17 cellular contexts compared by ENCODE assay signal in genomic region chr3:16118396-16118795, GRCh38. TPM values are rescaled to one million over a fixed set of nuclear protein-coding genes. Genes with fewer than 3 reads are reported as not detected.
DNase-seq lines count a peak whose midpoint lies in the region; ATAC-seq, FAIRE-seq and TF ChIP-seq lines count a peak whose summit lies in the region.
"Had no signal": no experiment of that assay in that cellular context is flagged by ENCODE, and none has a peak within 500 bp of the region (broad histone marks: within the 10 kb centered on the region; RNA-seq: fewer than 3 reads in every experiment).

No MANE protein-coding gene starts in this region.

- H3K9ac ChIP-seq in H9 (ENCODE audit: extremely low read depth, insufficient read length, low read length) (no peak overlapping the region), K562 (ENCODE audit: insufficient read depth in 1 of 2, low read depth in 2 of 2, low read length in 2 of 2) (no peak overlapping the region)
- H3K9ac ChIP-seq: GM23248 had no signal

- H3K56ac ChIP-seq in H9 (ENCODE audit: insufficient read length, low read depth, low read length): no peak overlapping the region

- TF ChIP-seq EP300 in K562 (IDR thresholded peaks at IDR 0.05; ENCODE audit: low read length) (no peak), ovary (IDR thresholded peaks at IDR 0.05) (no peak)

- H3K4me2 ChIP-seq in H9 (ENCODE audit: insufficient read depth, insufficient read length, low read length) (no peak overlapping the region), K562 (ENCODE audit: insufficient read depth, low read length) (no peak overlapping the region)

- no peak overlapping the region for H2BK12ac ChIP-seq in H9 (ENCODE audit: insufficient read length, low read depth, low read length)

- H2AK5ac ChIP-seq in H9 (ENCODE audit: insufficient read length, low read length): no peak overlapping the region

- H3K9me3 ChIP-seq in H9 (ENCODE audit: control insufficient read depth, low read depth, low read length) (no peaks in the 10 kb centered on the region), K562 (replicated peaks; ENCODE audit: control insufficient read depth, insufficient read depth, low read depth, low read length) (no peaks in the 10 kb centered on the region), ovary (no peaks in the 10 kb centered on the region)

- H2BK20ac ChIP-seq in H9 (ENCODE audit: low read depth, low read length, poor library complexity, severe bottlenecking): no peak overlapping the region

- CTCF ChIA-PET in K562 (lab: Yijun Ruan, JAX; ENCODE audit: low intra/inter-chr PET ratio): no interaction called here

- no peaks in the 10 kb centered on the region for H3K36me3 Mint-ChIP-seq in H9 (ENCODE audit: insufficient read depth in 1 of 3, low read depth in 3 of 3)
- H3K36me3 Mint-ChIP-seq: CD14-positive monocyte; CD8-positive, alpha-beta T cell had no signal

- H3T11ph ChIP-seq in H9 (ENCODE audit: low read length): no peak overlapping the region

- no peak overlapping the region for H3K23ac ChIP-seq in H9 (ENCODE audit: insufficient read length, low read depth, low read length)

- DNase-seq in SHP77 (lab: John Stamatoyannopoulos, UW) (peak; percentile 12 to 40), SHP77 treated with DMSO at 0.1 percent for 48 hours (lab: John Stamatoyannopoulos, UW) (no peak), H9 (peak; percentile 41), K562 (ENCODE audit: extremely low read depth in 1 of 4, low spot score in 3 of 4) (no peak), GM03348 (ENCODE audit: low spot score) (no peak), ovary (no peak)
- DNase-seq: CD8-positive, alpha-beta T cell; COR-L47; DMS53; GM23248; H7 had no signal

- TF ChIP-seq POLR2A in K562 (conservative IDR thresholded peaks at IDR 0.05): no peak
- TF ChIP-seq POLR2A in ovary (IDR thresholded peaks at IDR 0.05): no peak

- H3K4ac ChIP-seq in H9 (ENCODE audit: low read depth, low read length): no peak overlapping the region

- no peaks in the 10 kb centered on the region; the same call in 1 of the 2 replicates for H3K27me3 Mint-ChIP-seq in H9 (ENCODE audit: low read depth)

- POLR2A ChIA-PET in K562 (lab: Yijun Ruan, JAX): interaction anchor here (1.0 kb wide), 1 partner anchor 32 kb away, joined by 3 read pairs; no protein-coding TSS in a partner anchor

- H2BK15ac ChIP-seq in H9 (ENCODE audit: low read depth, low read length): no peak overlapping the region

- H3K14ac ChIP-seq in H9 (ENCODE audit: insufficient read depth, low read length): no peak overlapping the region

- no TSS peak for BruUV-seq in K562 (replicated peaks; lab: Mats Ljungman, UMichigan)

- H4K5ac ChIP-seq in H9 (ENCODE audit: insufficient read length, low read depth, low read length): no peak overlapping the region

- H3K79me2 ChIP-seq in H9 (ENCODE audit: insufficient read depth, low read length): no peaks in the 10 kb centered on the region
- no peaks in the 10 kb centered on the region for H3K79me2 ChIP-seq in K562 (ENCODE audit: control insufficient read depth, insufficient read depth, low read length)

- no peak for FAIRE-seq in K562 (lab: Jason Lieb, UNC)
- FAIRE-seq: D721Med, GM12878, GM18507 had no signal

- H3K27me3 ChIP-seq in H9 (ENCODE audit: insufficient read depth, low read length) (no peaks in the 10 kb centered on the region), K562 (ENCODE audit: control insufficient read depth in 2 of 2, insufficient read depth in 2 of 2, low read length in 2 of 2) (no peaks in the 10 kb centered on the region; a peak in 1 of 5 replicates), ovary (no peaks in the 10 kb centered on the region)

- no CpG with 5 or more reads among the region's 9 CpGs for WGBS in H9 (ENCODE audit: extremely low coverage, insufficient read length, low lambda C conversion rate)
- WGBS in K562 (ENCODE audit: insufficient coverage, low coverage, missing lambda C conversion rate): 4% methylated on average over 9 of the region's 9 CpGs
- WGBS in ovary, 3 donors: 88 to 89% (median 89%) methylated on average over 9 of the region's 9 CpGs

- no peak for TF ChIP-seq RAD21 in K562 (CRISPR knock-in tag; conservative IDR thresholded peaks at IDR 0.05 in 1 of 2, IDR thresholded peaks at IDR 0.05 in 1 of 2)

- H4K20me1 ChIP-seq in H9 (ENCODE audit: control insufficient read depth, insufficient read depth, insufficient read length) (no peaks in the 10 kb centered on the region), K562 (replicated peaks; ENCODE audit: control insufficient read depth, insufficient read depth, low read length) (no peaks in the 10 kb centered on the region)

- H2BK5ac ChIP-seq in H9 (ENCODE audit: insufficient read length, low read length): no peak overlapping the region

- no peaks in the 10 kb centered on the region for H3K23me2 ChIP-seq in H9 (ENCODE audit: insufficient read length, low read depth, low read length, poor library complexity, severe bottlenecking)

- no peak overlapping the region for H3K4me3 ChIP-seq in K562
- H3K4me3 ChIP-seq in ovary: no peak overlapping the region
- H3K4me3 ChIP-seq: GM12878, GM23248 had no signal

- H3K9me1 ChIP-seq in K562 (ENCODE audit: control insufficient read depth, insufficient read depth, low read length): no peaks in the 10 kb centered on the region

- no peak overlapping the region for H2BK120ac ChIP-seq in H9 (ENCODE audit: low read depth, low read length, poor library complexity, severe bottlenecking)

- ATAC-seq in K562: peak; percentile 28; the same call in 2 of the 3 replicates
- ATAC-seq in HG03196 (IDR thresholded peaks at IDR 0.05; ENCODE audit: unreplicated experiment): no peak
- ATAC-seq: CD8-positive, alpha-beta T cell; GM12878 had no signal

- H3K36me3 ChIP-seq in K562 (ENCODE audit: control insufficient read depth, insufficient read depth, low read length) (no peaks in the 10 kb centered on the region), ovary (no peaks in the 10 kb centered on the region)

- H2AFZ ChIP-seq in H9 (ENCODE audit: low read length) (no peak overlapping the region), K562 (ENCODE audit: low read depth, low read length) (no peak overlapping the region)
- H2AFZ ChIP-seq: GM23248 had no signal

- H4K8ac ChIP-seq in H9 (replicated peaks; ENCODE audit: insufficient read length, low read depth, low read length): no peak overlapping the region

- H3K27ac ChIP-seq in H9 (ENCODE audit: insufficient read length, low read depth, low read length) (no peak overlapping the region), K562 (ENCODE audit: extremely low read depth, low read depth, low read length) (no peak overlapping the region), ovary (no peak overlapping the region)
- H3K27ac ChIP-seq: GM23248 had no signal

- no peak overlapping the region for H3K4me3 Mint-ChIP-seq in H9
- H3K4me3 Mint-ChIP-seq: CD14-positive monocyte; CD8-positive, alpha-beta T cell had no signal

- H3K18ac ChIP-seq in H9 (ENCODE audit: insufficient read length, low read depth, low read length): no peak overlapping the region

- no peaks in the 10 kb centered on the region for H3K79me1 ChIP-seq in H9 (ENCODE audit: insufficient read depth, low read depth, low read length, poor library complexity, severe bottlenecking)

- H4K91ac ChIP-seq in H9 (ENCODE audit: insufficient read length, low read depth, low read length): no peak overlapping the region

- in situ Hi-C loops in K562 (cut with MboI): no loop called here

- H3K27ac Mint-ChIP-seq in H9: no peak overlapping the region
- H3K27ac Mint-ChIP-seq: CD14-positive monocyte; CD8-positive, alpha-beta T cell had no signal

- peaks cover 0 to 8% of the 10 kb centered on the region in 2 experiments; a peak in 1 of 4 replicates for H3K4me1 Mint-ChIP-seq in H9
- H3K4me1 Mint-ChIP-seq: CD14-positive monocyte had no signal

- intact Hi-C loops in K562 (cut with micrococcal nuclease): no loop called here
- intact Hi-C loops in ovary (cut with DNase I): no loop called here

- H3K9me3 Mint-ChIP-seq in H9: no peaks in the 10 kb centered on the region; a peak in 1 of 5 replicates
- H3K9me3 Mint-ChIP-seq: CD8-positive, alpha-beta T cell had no signal

- TF ChIP-seq CTCF in H9 (conservative IDR thresholded peaks at IDR 0.05) (no peak), K562 (IDR thresholded peaks at IDR 0.05 in 2 of 3, conservative IDR thresholded peaks at IDR 0.05 in 1 of 3; ENCODE audit: insufficient read depth in 2 of 3, low read depth in 1 of 3, low read length in 3 of 3) (no peak), ovary (IDR thresholded peaks at IDR 0.05) (no peak)

- H3K4me1 ChIP-seq in H9 (ENCODE audit: insufficient read depth, low read length) (no peaks in the 10 kb centered on the region), K562 (replicated peaks in 1 of 2; ENCODE audit: control insufficient read depth in 2 of 2, insufficient read depth in 2 of 2, low read length in 2 of 2) (no peaks in the 10 kb centered on the region), ovary (ENCODE audit: insufficient read depth) (peaks cover 13% of the 10 kb centered on the region)

TF ChIP-seq in K562, 482 proteins besides CTCF, POLR2A, EP300 and RAD21 (continues in another document):
- TF ChIP-seq BDP1 (IDR thresholded peaks at IDR 0.05; ENCODE audit: insufficient read depth, insufficient read length) (no peak), GATAD2B (IDR thresholded peaks at IDR 0.05; ENCODE audit: borderline replicate concordance) (no peak)

RNA-seq across cellular contexts. Expression of gene GALNT15, which starts 56.1 kb away (rescaled TPM):
- total RNA-seq in H9 (2021): 0.04 TPM in 1 of 2 replicates, not detected in the other
- total RNA-seq in K562 (2011; cell fraction: chromatin; rRNA removed; ENCODE audit: low replicate concordance): not detected in 2 replicates
- total RNA-seq in K562 (2011; cell fraction: nucleolus; rRNA removed): not detected in 2 replicates
- not detected in 2 replicates for total RNA-seq in K562 (2011; cell fraction: nucleoplasm; rRNA removed)
- not detected in 2 replicates for total RNA-seq in K562 (2014; rRNA removed)
- not detected in 2 replicates for total RNA-seq in K562 (2014; rRNA removed; fragmentation: Illumina TruSeq; extraction: Trizol)
- total RNA-seq in K562 (2015; rRNA removed; fragmentation: Illumina TruSeq; extraction: Trizol): not detected in 2 replicates
- not detected in 2 replicates for total RNA-seq in K562 (2021)
- polyA plus RNA-seq in K562 (2011; rRNA removed): not detected in 2 replicates
- not detected in 2 replicates for polyA plus RNA-seq in K562 (2011; cell fraction: cytosol; rRNA removed)
- polyA plus RNA-seq in K562 (2011; cell fraction: nucleus; rRNA removed): not detected in 2 replicates
- not detected in 2 replicates for polyA plus RNA-seq in K562 (2012)
- polyA plus RNA-seq in K562 (2014; fragmentation: Illumina TruSeq; extraction: Trizol): not detected in 2 replicates
- polyA plus RNA-seq in K562 (2014; fragmentation: Nextera tagmentation; extraction: Ambion mirVana): not detected
- polyA plus RNA-seq in K562 (2014; rRNA removed): not detected in 2 replicates
- not detected in 2 replicates for polyA minus RNA-seq in K562 (2011; rRNA and poly(A)+ RNA removed)
- polyA minus RNA-seq in K562 (2011; cell fraction: cytosol; rRNA and poly(A)+ RNA removed): not detected in 2 replicates
- polyA minus RNA-seq in K562 (2011; cell fraction: nucleus; rRNA and poly(A)+ RNA removed): not detected in 2 replicates
- 100 to 1,000 TPM in 1 of 7 donors, 10 to 100 TPM in 6; 14.5 to 118 (median 23.6) TPM for total RNA-seq in ovary
- polyA plus RNA-seq in ovary: 10 to 100 TPM; 28.5 to 33.7 TPM
- total RNA-seq: A673; CD8-positive, alpha-beta T cell; H7 had no signal
- polyA plus RNA-seq: CD14-positive monocyte had no signal

Comparison
In these comparisons a context has a peak if more than half of its experiments do, and no peak if none do; other contexts are left out.
1. DNase-seq: peak in SHP77 (2 of 2) and H9 (single experiment); none in SHP77 treated with DMSO at 0.1 percent for 48 hours (single experiment), K562 (0 of 4), GM03348 (single experiment) and ovary (0 of 5).
2. RNA of gene GALNT15, which starts 56.1 kb away (total RNA-seq): 14.5 to 118 TPM in ovary; 0.04 TPM in H9 and not detected in K562; every median in the first group is over 10 times any median in the second.